In the genomic region with DNA sequence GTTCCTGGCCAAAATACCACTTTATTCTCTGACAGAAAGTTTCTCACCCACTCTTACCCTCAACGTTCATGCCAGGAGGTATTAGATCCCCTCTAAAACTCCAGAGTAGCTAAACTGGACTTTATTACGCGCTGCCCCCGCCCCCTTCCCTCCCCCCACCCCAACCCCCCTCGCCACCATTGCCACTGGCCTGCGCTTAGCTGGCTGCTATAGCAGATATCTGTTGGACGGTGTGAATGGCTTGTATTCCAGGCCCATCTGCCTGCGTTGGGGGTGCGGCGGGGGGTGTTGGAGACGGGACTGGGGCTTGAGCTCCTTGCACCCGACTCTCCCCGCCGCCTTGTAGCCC, we compare ENCODE assay signal across 8 cellular contexts. TPM values are rescaled to one million over a fixed set of nuclear protein-coding genes. Genes with fewer than 3 reads are reported as not detected.
DNase-seq lines count a peak whose midpoint lies in the region; ATAC-seq and TF ChIP-seq lines count a peak whose summit lies in the region.
"Had no signal": no experiment of that assay in that cellular context is flagged by ENCODE, and none has a peak within 500 bp of the region (broad histone marks: within the 10 kb centered on the region; RNA-seq: fewer than 3 reads in every experiment).

No MANE protein-coding gene starts in this region.

- H3K9me3 Mint-ChIP-seq in activated CD4-positive, alpha-beta memory T cell treated with anti-CD3 and anti-CD28 coated beads, Interleukin-2, amount 10 ng/mL, durations not matched to agents 7 days and 5 days: no peaks in the 10 kb centered on the region

- peaks cover 14% of the 10 kb centered on the region for H3K36me3 ChIP-seq in iPS-18a (ENCODE audit: control insufficient read depth, low read depth, low read length)
- H3K36me3 ChIP-seq in stomach: peaks cover 17 to 26% (median 25%) of the 10 kb centered on the region in 4 donors

- H3K36me3 Mint-ChIP-seq in activated CD4-positive, alpha-beta memory T cell treated with anti-CD3 and anti-CD28 coated beads, Interleukin-2, amount 10 ng/mL, durations not matched to agents 7 days and 5 days (ENCODE audit: low read depth): peaks cover 19% of the 10 kb centered on the region

- H3K9me3 ChIP-seq in iPS-18a (ENCODE audit: control insufficient read depth, low read depth, low read length): no peaks in the 10 kb centered on the region
- H3K9me3 ChIP-seq in stomach: no peaks in the 10 kb centered on the region

- no peaks in the 10 kb centered on the region for H3K27me3 Mint-ChIP-seq in activated CD4-positive, alpha-beta memory T cell treated with anti-CD3 and anti-CD28 coated beads, Interleukin-2, amount 10 ng/mL, durations not matched to agents 7 days and 5 days

- H3K9ac ChIP-seq in iPS-18a (ENCODE audit: low read length): peak overlapping the region; percentile 74

- TF ChIP-seq POLR2A in stomach (IDR thresholded peaks at IDR 0.05): no peak

- H3K4me1 ChIP-seq in iPS-18a (ENCODE audit: control insufficient read depth, low read depth, low read length): peaks cover 8% of the 10 kb centered on the region
- H3K4me1 ChIP-seq in stomach: peaks cover 21 to 51% (median 47%) of the 10 kb centered on the region in 4 donors

- TF ChIP-seq CTCF in HFF-Myc (IDR thresholded peaks at IDR 0.05; ENCODE audit: low read depth, low read length, missing control alignments) (no peak), stomach (IDR thresholded peaks at IDR 0.05) (no peak)

- no peak for DNase-seq in HFF-Myc (ENCODE audit: extremely low read depth, low read depth)
- no peak for DNase-seq in activated CD4-positive, alpha-beta memory T cell treated with anti-CD3 and anti-CD28 coated beads, Interleukin-2, amount 10 ng/mL, durations not matched to agents 7 days and 5 days
- no peak for DNase-seq in stomach

- no peaks in the 10 kb centered on the region for H3K27me3 ChIP-seq in iPS-18a (ENCODE audit: control insufficient read depth, insufficient read depth, low read length)
- peaks cover 0 to 2% (median 0%) of the 10 kb centered on the region in 3 donors for H3K27me3 ChIP-seq in stomach

- peak overlapping the region; percentile 97 for H3K4me3 Mint-ChIP-seq in activated CD4-positive, alpha-beta memory T cell treated with anti-CD3 and anti-CD28 coated beads, Interleukin-2, amount 10 ng/mL, durations not matched to agents 7 days and 5 days

- peak overlapping the region; percentile 51 for H3K27ac ChIP-seq in iPS-18a (ENCODE audit: low read length)
- peak overlapping the region; percentile 95 to 99 (median 98) for H3K27ac ChIP-seq in stomach

- H3K4me3 ChIP-seq in HFF-Myc (replicated peaks; ENCODE audit: low read depth, low read length) (peak overlapping the region; percentile 49), iPS-18a (ENCODE audit: low read length) (peak overlapping the region; percentile 74), stomach (peak overlapping the region; percentile 59 to 92 (median 84))

- TF ChIP-seq EP300 in stomach (IDR thresholded peaks at IDR 0.05): no peak

- POLR2A ChIA-PET in activated CD4-positive, alpha-beta memory T cell treated with anti-CD3 and anti-CD28 coated beads, Interleukin-2, amount 10 ng/mL, durations not matched to agents 7 days and 5 days (lab: Charles Lee): interaction anchor here (0.6 to 1.0 kb wide), 4 partner anchors 12 to 255 kb away, joined by 3 to 11 read pairs (median 4); a partner anchor contains a TSS

- peak overlapping the region; percentile 90 for H3K27ac Mint-ChIP-seq in activated CD4-positive, alpha-beta memory T cell treated with anti-CD3 and anti-CD28 coated beads, Interleukin-2, amount 10 ng/mL, durations not matched to agents 7 days and 5 days

- intact Hi-C loops in stomach (cut with DNase I; ENCODE audit: low total_unique reads): no loop called here

- no peak for ATAC-seq in HG03571 (IDR thresholded peaks at IDR 0.05; ENCODE audit: unreplicated experiment)
- ATAC-seq in GM18867 (IDR thresholded peaks at IDR 0.05; ENCODE audit: unreplicated experiment): no peak
- ATAC-seq in esophagus mucosa: no peak

- WGBS in stomach, 5 donors: 0 to 2% (median 1%) methylated on average over 14 of the region's 14 CpGs

- H3K4me1 Mint-ChIP-seq in activated CD4-positive, alpha-beta memory T cell treated with anti-CD3 and anti-CD28 coated beads, Interleukin-2, amount 10 ng/mL, durations not matched to agents 7 days and 5 days: peaks cover 40% of the 10 kb centered on the region

- CTCF ChIA-PET in activated CD4-positive, alpha-beta memory T cell treated with anti-CD3 and anti-CD28 coated beads, Interleukin-2, amount 10 ng/mL, durations not matched to agents 7 days and 5 days (lab: Charles Lee): interaction anchor here (0.9 to 9.3 kb wide), 2 partner anchors 12 to 77 kb away, joined by 5 to 148 read pairs; a partner anchor contains a TSS

RNA-seq across cellular contexts. Expression of a gene that starts 0.6 kb away (rescaled TPM):
- total RNA-seq in activated CD4-positive, alpha-beta memory T cell treated with anti-CD3 and anti-CD28 coated beads, Interleukin-2, amount 10 ng/mL, durations not matched to agents 7 days and 5 days: 10 to 100 TPM; 11.6 to 11.8 TPM
- 100 to 1,000 TPM in 1 of 5 donors, 10 to 100 TPM in 3, 1 to 10 TPM in 1; 8.5 to 170 (median 20.6) TPM for total RNA-seq in stomach
- 10 to 100 TPM in 2 of 3 donors, 1 to 10 TPM in 1; 8.6 to 16.7 (median 15.9) TPM for polyA plus RNA-seq in stomach
- total RNA-seq in esophagus mucosa: 7.6 TPM

RNA-seq across cellular contexts. Expression of a gene that starts 3.9 kb away (rescaled TPM):
- 1 to 10 TPM; 1.5 to 1.8 TPM for total RNA-seq in activated CD4-positive, alpha-beta memory T cell treated with anti-CD3 and anti-CD28 coated beads, Interleukin-2, amount 10 ng/mL, durations not matched to agents 7 days and 5 days
- 1 to 10 TPM in 1 of 5 donors, under 1 TPM in 4; under 0.01 to 2.9 (median 0.43) TPM for total RNA-seq in stomach
- polyA plus RNA-seq in stomach: 1 to 10 TPM in 1 of 3 donors, under 1 TPM in 1, not detected in 1; 0.68 to 1.1 TPM
- total RNA-seq in esophagus mucosa: 0.44 TPM

RNA-seq across cellular contexts. Expression of a gene that starts 12.1 kb away (rescaled TPM):
- total RNA-seq in activated CD4-positive, alpha-beta memory T cell treated with anti-CD3 and anti-CD28 coated beads, Interleukin-2, amount 10 ng/mL, durations not matched to agents 7 days and 5 days: 100 to 1,000 TPM; 263 to 275 TPM
- total RNA-seq in stomach (100 to 1,000 TPM in 4 of 5 donors, 10 to 100 TPM in 1; 39.1 to 531 (median 212) TPM), esophagus mucosa (81.3 TPM)
- polyA plus RNA-seq in stomach: 100 to 1,000 TPM in 2 of 3 donors, 10 to 100 TPM in 1; 85.9 to 214 (median 113) TPM

RNA-seq across cellular contexts. Expression of a gene that starts 23.1 kb away (rescaled TPM):
- not detected for total RNA-seq in activated CD4-positive, alpha-beta memory T cell treated with anti-CD3 and anti-CD28 coated beads, Interleukin-2, amount 10 ng/mL, durations not matched to agents 7 days and 5 days
- total RNA-seq in stomach (1 to 10 TPM in 1 of 5 donors, under 1 TPM in 2, not detected in 2; 0.43 to 1.1 (median 0.58) TPM), esophagus mucosa (0.04 TPM)
- under 1 TPM; 0.15 to 0.50 (median 0.30) TPM for polyA plus RNA-seq in stomach
- total RNA-seq: LHCN-M2 had no signal
